Comparison of ENCODE assay signal across 16 cellular contexts in genomic region chr18:13392029-13392750, GRCh38.
"Had no signal": no experiment of that assay in that cellular context is flagged by ENCODE, and none has a peak within 500 bp of the region (broad histone marks: within the 10 kb centered on the region; RNA-seq: fewer than 3 reads in every experiment).

No MANE protein-coding gene starts in this region.

- H3K27me3 ChIP-seq: esophagus muscularis mucosa, left lung, transverse colon had no signal

- H3K36me3 Mint-ChIP-seq: activated naive CD4-positive, alpha-beta T cell treated with anti-CD3 and anti-CD28 coated beads, Interleukin-2, amount 10 ng/mL, durations not matched to agents 7 days and 5 days; natural killer cell treated with Interleukin-12 subunit alpha and Interleukin-12 subunit beta and Interleukin-15 and Interleukin-18, amount 100 ng/mL, for 72 hours; WTC11 had no signal

- H3K9me3 Mint-ChIP-seq: activated CD4-positive, alpha-beta memory T cell treated with anti-CD3 and anti-CD28 coated beads, Interleukin-2, amount 10 ng/mL, durations not matched to agents 7 days and 5 days; activated naive CD4-positive, alpha-beta T cell treated with anti-CD3 and anti-CD28 coated beads, Interleukin-2, amount 10 ng/mL, durations not matched to agents 7 days and 5 days; activated T-helper 1 cell treated with anti-CD3 and anti-CD28 coated beads, Interleukin-12 subunit alpha, Interleukin-12 subunit beta, Interleukin-2, Interleukin-4 antibody, amounts not matched to agents 30 ng/mL and 10 ng/mL and 1 ng/mL, durations not matched to agents 14 hours and 24 hours and 36 hours; natural killer cell treated with Interleukin-12 subunit alpha and Interleukin-12 subunit beta and Interleukin-15 and Interleukin-18, amount 100 ng/mL, for 72 hours; WTC11 had no signal

- H3K27ac Mint-ChIP-seq: activated CD4-positive, alpha-beta memory T cell treated with anti-CD3 and anti-CD28 coated beads, Interleukin-2, amount 10 ng/mL, durations not matched to agents 7 days and 5 days; activated naive CD4-positive, alpha-beta T cell treated with anti-CD3 and anti-CD28 coated beads, Interleukin-2, amount 10 ng/mL, durations not matched to agents 7 days and 5 days; activated T-helper 1 cell treated with anti-CD3 and anti-CD28 coated beads, Interleukin-12 subunit alpha, Interleukin-12 subunit beta, Interleukin-2, Interleukin-4 antibody, amounts not matched to agents 30 ng/mL and 10 ng/mL and 1 ng/mL, durations not matched to agents 14 hours and 24 hours and 36 hours; natural killer cell treated with Interleukin-12 subunit alpha and Interleukin-12 subunit beta and Interleukin-15 and Interleukin-18, amount 100 ng/mL, for 72 hours; WTC11 had no signal

- H3K9me3 ChIP-seq: esophagus muscularis mucosa, left lung, transverse colon had no signal

- H3K27me3 Mint-ChIP-seq: activated CD4-positive, alpha-beta memory T cell treated with anti-CD3 and anti-CD28 coated beads, Interleukin-2, amount 10 ng/mL, durations not matched to agents 7 days and 5 days; activated naive CD4-positive, alpha-beta T cell treated with anti-CD3 and anti-CD28 coated beads, Interleukin-2, amount 10 ng/mL, durations not matched to agents 7 days and 5 days; natural killer cell treated with Interleukin-12 subunit alpha and Interleukin-12 subunit beta and Interleukin-15 and Interleukin-18, amount 100 ng/mL, for 72 hours had no signal

- H3K4me1 Mint-ChIP-seq: activated CD4-positive, alpha-beta memory T cell treated with anti-CD3 and anti-CD28 coated beads, Interleukin-2, amount 10 ng/mL, durations not matched to agents 7 days and 5 days; activated naive CD4-positive, alpha-beta T cell treated with anti-CD3 and anti-CD28 coated beads, Interleukin-2, amount 10 ng/mL, durations not matched to agents 7 days and 5 days; WTC11 had no signal

- DNase-seq: activated CD4-positive, alpha-beta memory T cell treated with anti-CD3 and anti-CD28 coated beads, Interleukin-2, amount 10 ng/mL, durations not matched to agents 7 days and 5 days; activated CD4-positive, alpha-beta T cell treated with anti-CD3 and anti-CD28 coated beads for 4 hours; activated naive CD4-positive, alpha-beta T cell treated with anti-CD3 and anti-CD28 coated beads, Interleukin-2, amount 10 ng/mL, durations not matched to agents 7 days and 5 days; mesenchymal stem cell; stimulated activated CD4-positive, alpha-beta T cell treated with anti-CD3 and anti-CD28 coated beads, Interleukin-15, amount 100 ng/mL, for 24 hours; stimulated activated CD4-positive, alpha-beta T cell treated with anti-CD3 and anti-CD28 coated beads, Interleukin-4, amount 100 ng/mL, for 24 hours; stimulated activated naive CD4-positive, alpha-beta T cell treated with Interleukin-2 at 50 U/mL for 16 hours; substantia nigra; T-helper 2 cell; transverse colon had no signal

- ATAC-seq: natural killer cell treated with Interleukin-12 subunit alpha and Interleukin-12 subunit beta and Interleukin-15 and Interleukin-18, amount 100 ng/mL, for 72 hours; WTC11 had no signal

- H3K4me3 ChIP-seq: esophagus muscularis mucosa, left lung, skin epidermis, transverse colon had no signal

- H3K36me3 ChIP-seq: left lung, transverse colon had no signal

- H3K27ac ChIP-seq: esophagus muscularis mucosa, left lung, skin epidermis, transverse colon had no signal

- H3K4me3 Mint-ChIP-seq: activated CD4-positive, alpha-beta memory T cell treated with anti-CD3 and anti-CD28 coated beads, Interleukin-2, amount 10 ng/mL, durations not matched to agents 7 days and 5 days; activated naive CD4-positive, alpha-beta T cell treated with anti-CD3 and anti-CD28 coated beads, Interleukin-2, amount 10 ng/mL, durations not matched to agents 7 days and 5 days; activated T-helper 1 cell treated with anti-CD3 and anti-CD28 coated beads, Interleukin-12 subunit alpha, Interleukin-12 subunit beta, Interleukin-2, Interleukin-4 antibody, amounts not matched to agents 30 ng/mL and 10 ng/mL and 1 ng/mL, durations not matched to agents 14 hours and 24 hours and 36 hours; natural killer cell treated with Interleukin-12 subunit alpha and Interleukin-12 subunit beta and Interleukin-15 and Interleukin-18, amount 100 ng/mL, for 72 hours; WTC11 had no signal

- H3K4me1 ChIP-seq: left lung had no signal
